Comparison of ENCODE assay signal across 1 cellular context in the genomic region with DNA sequence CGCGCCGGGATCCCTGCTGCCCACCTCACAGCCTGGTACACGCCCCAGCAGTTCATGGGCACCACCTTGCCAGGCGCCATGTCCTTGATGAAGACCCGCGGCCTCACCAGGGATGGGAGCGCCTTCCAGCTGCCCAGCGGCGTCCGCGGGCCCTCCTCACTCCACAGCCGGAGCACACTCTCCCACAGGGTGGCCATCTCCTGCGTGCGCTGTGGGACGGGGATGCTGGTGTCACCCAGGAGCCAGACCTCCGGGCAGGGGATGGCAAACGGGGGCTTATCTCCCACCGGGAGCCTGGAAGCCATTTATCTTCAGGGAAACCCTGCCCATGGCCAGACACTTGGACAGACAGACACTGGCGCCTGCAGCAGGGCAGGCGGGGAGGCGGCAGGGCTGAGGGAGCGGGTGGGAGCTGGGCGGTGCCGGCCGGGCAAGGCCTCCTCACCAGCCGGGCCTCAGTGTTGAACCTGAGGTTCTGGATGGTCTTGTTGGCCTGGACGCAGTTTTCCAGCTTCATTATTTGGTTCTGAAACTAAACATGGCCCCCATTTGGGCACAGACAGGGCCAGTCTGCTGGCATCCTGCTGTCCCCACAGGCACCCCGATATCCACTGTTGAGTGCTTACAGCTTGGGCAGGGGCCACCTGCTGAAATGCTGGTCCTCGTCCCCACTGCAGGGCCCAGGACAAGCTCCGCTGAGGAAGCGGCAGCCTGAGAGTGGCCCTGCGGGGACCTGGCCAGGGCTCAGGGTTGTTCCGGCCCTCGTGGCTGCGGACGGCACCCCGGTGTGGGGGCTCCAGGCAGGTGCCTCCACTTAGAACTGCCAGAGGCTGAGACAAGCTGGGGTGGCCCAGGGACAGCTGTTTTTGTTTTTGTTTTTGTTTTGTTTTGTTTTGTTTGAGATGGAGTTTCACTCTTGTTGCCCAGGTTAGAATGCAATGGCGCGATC.
TF ChIP-seq lines count a peak whose summit lies in the region.

No MANE protein-coding gene starts in this region.

TF ChIP-seq in HepG2, 621 proteins besides CTCF, POLR2A, EP300 and RAD21:
- TF ChIP-seq KLF9 (CRISPR knock-in tag; IDR thresholded peaks at IDR 0.05; ENCODE audit: low read depth) = no peak
- no peak for TF ChIP-seq RELA (CRISPR knock-in tag; IDR thresholded peaks at IDR 0.05)
- no peak for TF ChIP-seq ZNF562 (CRISPR knock-in tag; IDR thresholded peaks at IDR 0.05; ENCODE audit: borderline replicate concordance)
- TF ChIP-seq JUN (CRISPR knock-in tag; IDR thresholded peaks at IDR 0.05) = no peak
- TF ChIP-seq SMYD3 (CRISPR knock-in tag; IDR thresholded peaks at IDR 0.05) = no peak
- no peak for TF ChIP-seq XBP1 (CRISPR knock-in tag; IDR thresholded peaks at IDR 0.05)
- TF ChIP-seq, protein P1, sequence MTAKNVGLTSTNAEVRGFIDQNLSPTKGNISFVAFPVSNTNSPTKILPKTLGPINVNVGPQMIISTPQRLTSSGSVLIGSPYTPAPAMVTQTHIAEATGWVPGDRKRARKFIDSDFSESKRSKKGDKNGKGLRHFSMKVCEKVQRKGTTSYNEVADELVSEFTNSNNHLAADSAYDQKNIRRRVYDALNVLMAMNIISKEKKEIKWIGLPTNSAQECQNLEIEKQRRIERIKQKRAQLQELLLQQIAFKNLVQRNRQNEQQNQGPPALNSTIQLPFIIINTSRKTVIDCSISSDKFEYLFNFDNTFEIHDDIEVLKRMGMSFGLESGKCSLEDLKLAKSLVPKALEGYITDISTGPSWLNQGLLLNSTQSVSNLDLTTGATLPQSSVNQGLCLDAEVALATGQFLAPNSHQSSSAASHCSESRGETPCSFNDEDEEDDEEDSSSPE (CRISPR knock-in tag; IDR thresholded peaks at IDR 0.05) = no peak
- TF ChIP-seq, protein P2, sequence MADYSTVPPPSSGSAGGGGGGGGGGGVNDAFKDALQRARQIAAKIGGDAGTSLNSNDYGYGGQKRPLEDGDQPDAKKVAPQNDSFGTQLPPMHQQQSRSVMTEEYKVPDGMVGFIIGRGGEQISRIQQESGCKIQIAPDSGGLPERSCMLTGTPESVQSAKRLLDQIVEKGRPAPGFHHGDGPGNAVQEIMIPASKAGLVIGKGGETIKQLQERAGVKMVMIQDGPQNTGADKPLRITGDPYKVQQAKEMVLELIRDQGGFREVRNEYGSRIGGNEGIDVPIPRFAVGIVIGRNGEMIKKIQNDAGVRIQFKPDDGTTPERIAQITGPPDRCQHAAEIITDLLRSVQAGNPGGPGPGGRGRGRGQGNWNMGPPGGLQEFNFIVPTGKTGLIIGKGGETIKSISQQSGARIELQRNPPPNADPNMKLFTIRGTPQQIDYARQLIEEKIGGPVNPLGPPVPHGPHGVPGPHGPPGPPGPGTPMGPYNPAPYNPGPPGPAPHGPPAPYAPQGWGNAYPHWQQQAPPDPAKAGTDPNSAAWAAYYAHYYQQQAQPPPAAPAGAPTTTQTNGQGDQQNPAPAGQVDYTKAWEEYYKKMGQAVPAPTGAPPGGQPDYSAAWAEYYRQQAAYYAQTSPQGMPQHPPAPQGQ (CRISPR knock-in tag; IDR thresholded peaks at IDR 0.05; ENCODE audit: borderline replicate concordance) = no peak
- no peak for TF ChIP-seq RCOR2 (CRISPR knock-in tag; IDR thresholded peaks at IDR 0.05)
- no peak for TF ChIP-seq ZFP36 (IDR thresholded peaks at IDR 0.05; ENCODE audit: borderline replicate concordance, low read depth, low read length, partially characterized antibody)
- no peak for TF ChIP-seq ZKSCAN1 (IDR thresholded peaks at IDR 0.05; ENCODE audit: low read length)
- TF ChIP-seq ZSCAN30 (CRISPR knock-in tag; IDR thresholded peaks at IDR 0.05) = no peak
- no peak for TF ChIP-seq TRIM24 (CRISPR knock-in tag; IDR thresholded peaks at IDR 0.05)
- TF ChIP-seq, protein P3, sequence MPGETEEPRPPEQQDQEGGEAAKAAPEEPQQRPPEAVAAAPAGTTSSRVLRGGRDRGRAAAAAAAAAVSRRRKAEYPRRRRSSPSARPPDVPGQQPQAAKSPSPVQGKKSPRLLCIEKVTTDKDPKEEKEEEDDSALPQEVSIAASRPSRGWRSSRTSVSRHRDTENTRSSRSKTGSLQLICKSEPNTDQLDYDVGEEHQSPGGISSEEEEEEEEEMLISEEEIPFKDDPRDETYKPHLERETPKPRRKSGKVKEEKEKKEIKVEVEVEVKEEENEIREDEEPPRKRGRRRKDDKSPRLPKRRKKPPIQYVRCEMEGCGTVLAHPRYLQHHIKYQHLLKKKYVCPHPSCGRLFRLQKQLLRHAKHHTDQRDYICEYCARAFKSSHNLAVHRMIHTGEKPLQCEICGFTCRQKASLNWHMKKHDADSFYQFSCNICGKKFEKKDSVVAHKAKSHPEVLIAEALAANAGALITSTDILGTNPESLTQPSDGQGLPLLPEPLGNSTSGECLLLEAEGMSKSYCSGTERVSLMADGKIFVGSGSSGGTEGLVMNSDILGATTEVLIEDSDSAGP (CRISPR knock-in tag; IDR thresholded peaks at IDR 0.05; ENCODE audit: borderline replicate concordance) = no peak
- TF ChIP-seq ZFP82 (CRISPR knock-in tag; IDR thresholded peaks at IDR 0.05; ENCODE audit: borderline replicate concordance) = no peak
TF ChIP-seq in HepG2: peak in this region for 0.
